ENCODE assay signal across 11 cellular contexts in genomic region chr2:46098606-46099005, GRCh38.
DNase-seq lines count a peak whose midpoint lies in the region; ATAC-seq and TF ChIP-seq lines count a peak whose summit lies in the region.
"Had no signal": no experiment of that assay in that cellular context is flagged by ENCODE, and none has a peak within 500 bp of the region (broad histone marks: within the 10 kb centered on the region; RNA-seq: fewer than 3 reads in every experiment).

No MANE protein-coding gene starts in this region.

- peak overlapping the region; percentile 15; the same call in 1 of the 2 replicates for H2AFZ ChIP-seq in PC-9

- H3K36me3 Mint-ChIP-seq in dendritic cell treated with granulocyte-macrophage colony-stimulating factor and Interleukin-4, amounts not matched to agents 40 ng/mL and 50 ng/mL, for 4 days (ENCODE audit: low read depth) = peaks cover 8% of the 10 kb centered on the region
- peaks cover 17% of the 10 kb centered on the region for H3K36me3 Mint-ChIP-seq in osteocyte (ENCODE audit: unreplicated experiment)

- CTCF ChIA-PET in PC-9 (lab: Charles Lee) = interaction anchor here (2.6 kb wide), 1 partner anchor 36 kb away, joined by 10 read pairs; no protein-coding TSS in a partner anchor

- no peak for ATAC-seq in body of pancreas

- H3K4me1 Mint-ChIP-seq in dendritic cell treated with granulocyte-macrophage colony-stimulating factor and Interleukin-4, amounts not matched to agents 40 ng/mL and 50 ng/mL, for 4 days (ENCODE audit: low read depth) = peaks cover 44% of the 10 kb centered on the region
- peaks cover 25% of the 10 kb centered on the region for H3K4me1 Mint-ChIP-seq in osteocyte (ENCODE audit: unreplicated experiment)

- H3K9me2 ChIP-seq in PC-9 (ENCODE audit: insufficient read depth) = no peaks in the 10 kb centered on the region

- no TSS peak for BruUV-seq in PC-9 (replicated peaks; lab: Mats Ljungman, UMichigan)

- no peaks in the 10 kb centered on the region for H3K79me2 ChIP-seq in PC-9 (ENCODE audit: low read depth)

- H3K9me3 ChIP-seq in PC-9 (ENCODE audit: insufficient read depth, low read depth) (peaks cover 37% of the 10 kb centered on the region), body of pancreas (no peaks in the 10 kb centered on the region), prostate gland (no peaks in the 10 kb centered on the region)

- no peaks in the 10 kb centered on the region for H3K27me3 ChIP-seq in PC-9 (ENCODE audit: insufficient read depth, low read depth)
- no peaks in the 10 kb centered on the region for H3K27me3 ChIP-seq in body of pancreas
- H3K27me3 ChIP-seq in prostate gland (replicated peaks; ENCODE audit: insufficient read depth) = no peaks in the 10 kb centered on the region

- H3K27me3 Mint-ChIP-seq in dendritic cell treated with granulocyte-macrophage colony-stimulating factor and Interleukin-4, amounts not matched to agents 40 ng/mL and 50 ng/mL, for 4 days = no peaks in the 10 kb centered on the region
- no peaks in the 10 kb centered on the region for H3K27me3 Mint-ChIP-seq in osteocyte (ENCODE audit: unreplicated experiment)

- peaks cover 18% of the 10 kb centered on the region for H3K9me3 Mint-ChIP-seq in dendritic cell treated with granulocyte-macrophage colony-stimulating factor and Interleukin-4, amounts not matched to agents 40 ng/mL and 50 ng/mL, for 4 days
- H3K9me3 Mint-ChIP-seq in osteocyte (ENCODE audit: unreplicated experiment) = peaks cover 21% of the 10 kb centered on the region

- intact Hi-C loops in PC-9 (cut with micrococcal nuclease; ENCODE audit: unreplicated experiment) (loop anchor here (1.0 kb wide), 3 partner anchors 25 to 66 kb away; no protein-coding TSS in a partner anchor), body of pancreas (cut with DNase I) (no loop called here), prostate gland (cut with DNase I) (no loop called here), lower leg skin (cut with DNase I; ENCODE audit: low total_unique reads) (no loop called here)
- intact Hi-C loops in dendritic cell treated with granulocyte-macrophage colony-stimulating factor and Interleukin-4, amounts not matched to agents 40 ng/mL and 50 ng/mL, for 4 days (cut with micrococcal nuclease) = no loop called here

- H3K4me3 Mint-ChIP-seq in dendritic cell treated with granulocyte-macrophage colony-stimulating factor and Interleukin-4, amounts not matched to agents 40 ng/mL and 50 ng/mL, for 4 days = no peak overlapping the region
- no peak overlapping the region for H3K4me3 Mint-ChIP-seq in osteocyte (ENCODE audit: unreplicated experiment)
- H3K4me3 Mint-ChIP-seq: nephron; T-helper 1 cell treated with Interleukin-12 subunit alpha and Interleukin-12 subunit beta and Interleukin-4 antibody, amounts not matched to agents 30 μg/mL and 1 μg/mL, for 36 hours had no signal

- TF ChIP-seq CTCF in PC-9 (conservative IDR thresholded peaks at IDR 0.05) = no peak
- no peak for TF ChIP-seq CTCF in osteocyte (IDR thresholded peaks at IDR 0.05)
- TF ChIP-seq CTCF in body of pancreas (IDR thresholded peaks at IDR 0.05) = no peak
- no peak for TF ChIP-seq CTCF in prostate gland (IDR thresholded peaks at IDR 0.05)
- TF ChIP-seq CTCF in lower leg skin (IDR thresholded peaks at IDR 0.05) = no peak

- DNase-seq in ELR (ENCODE audit: low read depth) (peak; percentile 95), PC-9 (peak; percentile 31 to 96), osteocyte (ENCODE audit: extremely low spot score, unreplicated experiment) (no peak), body of pancreas (no peak), SW480 (ENCODE audit: low spot score) (no peak), prostate gland (ENCODE audit: low spot score) (no peak), lower leg skin (ENCODE audit: low spot score in 2 of 2) (no peak)
- DNase-seq: NCI-H1092 had no signal

- H3K36me3 ChIP-seq in PC-9 (ENCODE audit: low read depth) = peaks cover 38% of the 10 kb centered on the region
- no peaks in the 10 kb centered on the region for H3K36me3 ChIP-seq in body of pancreas (replicated peaks in 1 of 2; ENCODE audit: insufficient read depth in 1 of 2, low read depth in 2 of 2)
- H3K36me3 ChIP-seq in prostate gland = no peaks in the 10 kb centered on the region

- peaks cover 31% of the 10 kb centered on the region for H3F3A ChIP-seq in PC-9 (ENCODE audit: insufficient read depth, low read depth)

- H3K4me3 ChIP-seq in PC-9 (peak overlapping the region; percentile 7; the same call in 1 of the 2 replicates), body of pancreas (no peak overlapping the region), prostate gland (no peak overlapping the region), lower leg skin (ENCODE audit: low read depth, poor library complexity, severe bottlenecking) (no peak overlapping the region)

- H3K27ac ChIP-seq in PC-9 (peak overlapping the region; percentile 93), body of pancreas (no peak overlapping the region), prostate gland (no peak overlapping the region)

- peak overlapping the region; percentile 63 for H3K4me2 ChIP-seq in PC-9

- peak overlapping the region; percentile 67 for H3K27ac Mint-ChIP-seq in dendritic cell treated with granulocyte-macrophage colony-stimulating factor and Interleukin-4, amounts not matched to agents 40 ng/mL and 50 ng/mL, for 4 days
- peak overlapping the region; percentile 74 for H3K27ac Mint-ChIP-seq in osteocyte (ENCODE audit: unreplicated experiment)
- H3K27ac Mint-ChIP-seq: T-helper 1 cell treated with Interleukin-12 subunit alpha and Interleukin-12 subunit beta and Interleukin-4 antibody, amounts not matched to agents 30 μg/mL and 1 μg/mL, for 36 hours had no signal

- 89 to 95% methylated on average over 1 of the region's 1 CpG for WGBS in body of pancreas, 2 donors
- WGBS in prostate gland = 72% methylated on average over 1 of the region's 1 CpG
- WGBS in lower leg skin, 2 donors = 38 to 46% methylated on average over 1 of the region's 1 CpG

- POLR2A ChIA-PET in PC-9 (lab: Charles Lee; ENCODE audit: unreplicated experiment) = interaction anchor here (0.5 to 1.7 kb wide), 6 partner anchors 36 to 410 kb away, joined by 3 to 6 read pairs (median 4); partner anchors contain the start of gene EPAS1

- TF ChIP-seq POLR2A in body of pancreas (IDR thresholded peaks at IDR 0.05) = no peak
- no peak for TF ChIP-seq POLR2A in prostate gland (IDR thresholded peaks at IDR 0.05)
- no peak for TF ChIP-seq POLR2A in lower leg skin (IDR thresholded peaks at IDR 0.05)

- H4K20me1 ChIP-seq in PC-9 (ENCODE audit: insufficient read depth) = no peaks in the 10 kb centered on the region

- H3K4me1 ChIP-seq in PC-9 (replicated peaks; ENCODE audit: insufficient read depth) = peaks cover 26% of the 10 kb centered on the region
- H3K4me1 ChIP-seq in body of pancreas = no peaks in the 10 kb centered on the region
- no peaks in the 10 kb centered on the region for H3K4me1 ChIP-seq in prostate gland (replicated peaks)

Comparison
In these comparisons a context has a peak if more than half of its experiments do, and no peak if none do; other contexts are left out.
1. DNase-seq: peak in ELR (single experiment) and PC-9 (2 of 2); none in osteocyte (single experiment), body of pancreas (0 of 4), SW480 (single experiment), prostate gland (single experiment) and lower leg skin (0 of 2).